ENCODE assay signal across 22 cellular contexts in the genomic region with DNA sequence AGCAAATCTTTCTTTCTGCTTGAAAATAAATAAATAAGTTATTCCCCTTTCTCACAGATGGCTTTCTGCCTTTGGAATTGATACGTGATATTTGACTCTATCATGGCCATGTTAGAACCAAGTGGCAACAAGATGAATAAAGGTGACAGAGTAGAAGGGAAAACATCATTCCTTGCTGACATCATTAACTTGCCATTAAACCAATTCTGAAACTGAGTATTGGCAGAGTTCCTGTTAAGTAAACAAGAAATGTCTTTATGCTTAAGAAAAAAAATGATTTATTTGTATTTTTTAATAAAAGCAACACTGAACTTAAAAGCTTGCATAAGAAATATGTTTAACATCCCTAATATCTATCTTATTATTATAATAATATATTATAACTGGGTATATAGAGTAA.
DNase-seq lines count a peak whose midpoint lies in the region; ATAC-seq and TF ChIP-seq lines count a peak whose summit lies in the region.
"Had no signal": no experiment of that assay in that cellular context is flagged by ENCODE, and none has a peak within 500 bp of the region (broad histone marks: within the 10 kb centered on the region; RNA-seq: fewer than 3 reads in every experiment).

No MANE protein-coding gene starts in this region.

- ATAC-seq in GM18907 (IDR thresholded peaks at IDR 0.05; ENCODE audit: unreplicated experiment): no peak
- ATAC-seq: SK-N-SH treated with all-trans-retinoic acid at 6 μM for 48 hours, T-cell had no signal

- H4K12ac ChIP-seq in trophoblast cell (ENCODE audit: low read depth, low read length): no peak overlapping the region

- no peak overlapping the region for H3K4me3 Mint-ChIP-seq in osteocyte (ENCODE audit: unreplicated experiment)
- H3K4me3 Mint-ChIP-seq: HFFc6, T-cell had no signal

- H4K91ac ChIP-seq in trophoblast cell (ENCODE audit: low read depth, low read length): no peak overlapping the region

- H3K18ac ChIP-seq in trophoblast cell (ENCODE audit: low read length): no peak overlapping the region

- H3K79me2 ChIP-seq in trophoblast cell (ENCODE audit: control insufficient read depth, insufficient read depth, low read length, poor library complexity): no peaks in the 10 kb centered on the region

- no peak overlapping the region for H3K4me2 ChIP-seq in trophoblast cell (ENCODE audit: low read length)

- H3K79me1 ChIP-seq in trophoblast cell (ENCODE audit: low read length): no peaks in the 10 kb centered on the region

- H3K9me3 ChIP-seq in trophoblast cell (ENCODE audit: insufficient read depth, low read depth, low read length): no peaks in the 10 kb centered on the region

- H2BK12ac ChIP-seq in trophoblast cell (ENCODE audit: low read length): no peak overlapping the region

- H3K9ac ChIP-seq in trophoblast cell (ENCODE audit: low read length): no peak overlapping the region

- H3K27ac ChIP-seq in trophoblast cell (ENCODE audit: low read depth, low read length): no peak overlapping the region

- H3K36me3 ChIP-seq in trophoblast cell (ENCODE audit: control insufficient read depth in 1 of 2, insufficient read depth in 2 of 2, low read length in 2 of 2): no peaks in the 10 kb centered on the region

- no peaks in the 10 kb centered on the region for H3K27me3 ChIP-seq in trophoblast cell (ENCODE audit: insufficient read depth, low read length)

- no CpG with 5 or more reads among the region's 1 CpG for WGBS in trophoblast cell (ENCODE audit: extremely low coverage, insufficient coverage, insufficient read length)

- no peak overlapping the region for H3K23ac ChIP-seq in trophoblast cell (ENCODE audit: low read length)

- DNase-seq in NCI-H2171 treated with DMSO at 0.1 percent for 48 hours (lab: John Stamatoyannopoulos, UW) (peak; percentile 62), NCI-H2171 (lab: John Stamatoyannopoulos, UW) (no peak), NCI-H1930 (lab: John Stamatoyannopoulos, UW) (peak; percentile 3 to 16), cardiac fibroblast (ENCODE audit: low read depth in 2 of 2) (peak; percentile 4 to 45), osteocyte (ENCODE audit: extremely low spot score, unreplicated experiment) (no peak), trophoblast cell (no peak), mucosa of gallbladder (ENCODE audit: low spot score) (no peak)
- DNase-seq: C1 segment of cervical spinal cord, DMS79 treated with DMSO at 0.1 percent for 48 hours, H7, HFFc6, KBM-7, NCI-H1436, NCI-H2081 treated with DMSO at 0.1 percent for 48 hours, NCI-H226, NCI-H526, OCI-M1, RPMI8226, SIG-M5, T-cell had no signal

- H3K27me3 Mint-ChIP-seq in osteocyte (ENCODE audit: unreplicated experiment): no peaks in the 10 kb centered on the region
- H3K27me3 Mint-ChIP-seq: T-cell had no signal

- H2AK5ac ChIP-seq in trophoblast cell (ENCODE audit: low read length): no peak overlapping the region

- H3K9me3 Mint-ChIP-seq in osteocyte (ENCODE audit: unreplicated experiment): peaks cover 4% of the 10 kb centered on the region
- H3K9me3 Mint-ChIP-seq: HFFc6 had no signal

- H2BK5ac ChIP-seq in trophoblast cell (ENCODE audit: low read depth, low read length, poor library complexity): no peak overlapping the region

- no peaks in the 10 kb centered on the region for H3K36me3 Mint-ChIP-seq in osteocyte (ENCODE audit: unreplicated experiment)
- H3K36me3 Mint-ChIP-seq: T-cell had no signal

- H3K4ac ChIP-seq in trophoblast cell (ENCODE audit: low read depth, low read length): no peak overlapping the region

- H3K4me3 ChIP-seq in cardiac fibroblast (replicated peaks in 1 of 2; ENCODE audit: low read depth in 2 of 2, low read length in 2 of 2) (no peak overlapping the region), trophoblast cell (ENCODE audit: low read depth, low read length) (no peak overlapping the region)

- no peak for TF ChIP-seq CTCF in cardiac fibroblast (IDR thresholded peaks at IDR 0.05; ENCODE audit: low read depth, low read length)
- no peak for TF ChIP-seq CTCF in osteocyte (IDR thresholded peaks at IDR 0.05)

- H2AFZ ChIP-seq in trophoblast cell (ENCODE audit: insufficient read depth, low read length, poor library complexity): no peak overlapping the region

- H3K27ac Mint-ChIP-seq in osteocyte (ENCODE audit: unreplicated experiment): peak overlapping the region; percentile 35
- H3K27ac Mint-ChIP-seq: HFFc6, T-cell had no signal

- peaks cover 39% of the 10 kb centered on the region for H3K4me1 Mint-ChIP-seq in osteocyte (ENCODE audit: unreplicated experiment)
- H3K4me1 Mint-ChIP-seq: T-cell had no signal

- H4K8ac ChIP-seq in trophoblast cell (ENCODE audit: low read depth, low read length): no peak overlapping the region

- H3K14ac ChIP-seq in trophoblast cell (ENCODE audit: low read length): no peak overlapping the region

- H2BK120ac ChIP-seq in trophoblast cell (ENCODE audit: insufficient read depth, low read length, poor library complexity): no peak overlapping the region

- H3K4me1 ChIP-seq in trophoblast cell (ENCODE audit: control insufficient read depth in 1 of 2, insufficient read depth in 2 of 2, low read length in 2 of 2): no peaks in the 10 kb centered on the region

Comparison
In these comparisons a context has a peak if more than half of its experiments do, and no peak if none do; other contexts are left out.
1. DNase-seq: peak in NCI-H2171 treated with DMSO at 0.1 percent for 48 hours (single experiment), NCI-H1930 (2 of 2) and cardiac fibroblast (2 of 2); none in NCI-H2171 (single experiment), osteocyte (single experiment), trophoblast cell (0 of 2) and mucosa of gallbladder (single experiment).